Comparison of ENCODE assay signal across 8 cellular contexts in the genomic region with DNA sequence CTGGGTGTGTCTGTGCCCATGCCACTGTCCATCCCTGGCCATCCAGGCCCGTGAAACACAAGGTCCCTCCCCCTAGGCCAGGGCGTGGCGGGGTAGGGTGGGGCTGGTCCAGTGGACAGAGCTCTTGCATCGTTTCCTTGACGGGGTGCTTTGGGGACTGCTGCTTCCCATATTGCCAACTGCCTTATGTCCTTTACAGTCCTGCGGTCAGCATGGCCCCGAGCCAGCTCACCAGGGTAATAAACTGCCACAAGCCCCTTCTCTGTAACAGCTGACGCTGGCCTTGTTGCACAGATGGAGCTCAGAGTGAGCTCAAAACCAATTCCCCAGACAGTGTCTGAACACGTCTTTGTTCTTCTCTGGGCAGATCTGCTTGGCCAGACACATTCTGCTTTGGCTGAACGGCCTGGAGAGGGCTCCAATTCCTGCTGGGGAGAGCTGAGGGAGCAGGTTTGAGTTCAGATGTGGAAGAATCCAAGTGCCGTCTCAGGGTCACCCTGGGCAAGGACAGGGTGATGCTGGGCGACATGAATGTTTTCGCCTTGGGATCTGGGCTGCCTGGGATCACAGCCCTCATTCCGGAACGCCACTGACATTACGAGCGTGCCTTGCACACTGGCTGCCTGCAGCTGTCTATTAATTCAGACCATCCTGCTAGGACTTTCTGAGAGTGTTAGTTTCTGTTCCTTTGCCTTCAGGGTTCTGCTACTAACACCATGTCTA. TPM values are rescaled to one million over a fixed set of nuclear protein-coding genes. Genes with fewer than 3 reads are reported as not detected.
A peak's percentile ranks its signal among the peaks of the same experiment; 100 is the strongest.
DNase-seq lines count a peak whose midpoint lies in the region; ATAC-seq, FAIRE-seq and TF ChIP-seq lines count a peak whose summit lies in the region.

No MANE protein-coding gene starts in this region.

- peak; percentile 48 for ATAC-seq in foreskin keratinocyte
- no peak for ATAC-seq in HG02884 (IDR thresholded peaks at IDR 0.05; ENCODE audit: unreplicated experiment)

- no peak overlapping the region for H3K4me3 ChIP-seq in Peyer's patch

- no peak for FAIRE-seq in GM12891 (lab: Jason Lieb, UNC)

- H3K27ac ChIP-seq in Peyer's patch = no peak overlapping the region
- H3K27ac ChIP-seq in foreskin keratinocyte = no peak overlapping the region

- DNase-seq in GM13977 (ENCODE audit: low spot score) = peak; percentile 24
- DNase-seq in Peyer's patch = peak in 2 of 3 donors; percentile 46 to 48
- DNase-seq in foreskin keratinocyte = peak; percentile 38 to 73
- peak; percentile 63 for DNase-seq in retina
- DNase-seq in GM12891 (ENCODE audit: insufficient read length, low spot score) = no peak
- DNase-seq in activated CD4-positive, CD25-positive, alpha-beta regulatory T cell (lab: John Stamatoyannopoulos, UW) = no peak
- no peak for DNase-seq in NK-92 (lab: John Stamatoyannopoulos, UW; ENCODE audit: unreplicated experiment)

- H3K9me3 ChIP-seq in Peyer's patch = no peaks in the 10 kb centered on the region

- H3K27me3 ChIP-seq in Peyer's patch (no peaks in the 10 kb centered on the region), foreskin keratinocyte (peaks cover 10% of the 10 kb centered on the region)

- in situ Hi-C loops in GM13977 (cut with MboI; ENCODE audit: low pct_unique_long_range_greater_than_20kb, low sequenced_read_pairs, unreplicated experiment) = no loop called here

- no peaks in the 10 kb centered on the region for H3K4me1 ChIP-seq in Peyer's patch
- no peaks in the 10 kb centered on the region for H3K4me1 ChIP-seq in foreskin keratinocyte

- TF ChIP-seq POLR2A in Peyer's patch (IDR thresholded peaks at IDR 0.05) (no peak), GM12891 (IDR thresholded peaks at IDR 0.05; ENCODE audit: low read depth, low read length) (no peak)

- H3K36me3 ChIP-seq in Peyer's patch = no peaks in the 10 kb centered on the region

- no peak for TF ChIP-seq CTCF in GM13977 (IDR thresholded peaks at IDR 0.05; ENCODE audit: extremely low read depth, insufficient read depth, missing control alignments)
- TF ChIP-seq CTCF in Peyer's patch (IDR thresholded peaks at IDR 0.05) = no peak
- peak; percentile 53 for TF ChIP-seq CTCF in foreskin keratinocyte (conservative IDR thresholded peaks at IDR 0.05)

TF ChIP-seq in GM12891, 5 proteins besides CTCF, POLR2A, EP300 and RAD21:
- TF ChIP-seq TAF1 (IDR thresholded peaks at IDR 0.05; ENCODE audit: low read depth, low read length) = no peak
- TF ChIP-seq PAX5 (IDR thresholded peaks at IDR 0.05; ENCODE audit: insufficient read depth, low read length, severe bottlenecking) = no peak

RNA-seq across cellular contexts. Expression of a gene that starts 51.5 kb away (rescaled TPM):
- total RNA-seq in Peyer's patch (10 to 100 TPM in 2 of 4 donors, 1 to 10 TPM in 2; 1.8 to 18.8 (median 9.3) TPM), foreskin keratinocyte (1.4 and 1.8 TPM in 2 replicates)
- polyA plus RNA-seq in foreskin keratinocyte = 1.2 TPM in 2 replicates
- polyA plus RNA-seq in GM12891 (2012; ENCODE audit: low read depth, missing spikeins) = not detected

Comparison
In these comparisons a context has a peak if more than half of its experiments do, and no peak if none do; other contexts are left out.
1. DNase-seq: peak in GM13977 (single experiment), Peyer's patch (2 of 3), foreskin keratinocyte (2 of 2) and retina (single experiment); none in GM12891 (single experiment), activated CD4-positive, CD25-positive, alpha-beta regulatory T cell (0 of 4) and NK-92 (single experiment).